Comparison of ENCODE assay signal across 1 cellular context in the genomic region with DNA sequence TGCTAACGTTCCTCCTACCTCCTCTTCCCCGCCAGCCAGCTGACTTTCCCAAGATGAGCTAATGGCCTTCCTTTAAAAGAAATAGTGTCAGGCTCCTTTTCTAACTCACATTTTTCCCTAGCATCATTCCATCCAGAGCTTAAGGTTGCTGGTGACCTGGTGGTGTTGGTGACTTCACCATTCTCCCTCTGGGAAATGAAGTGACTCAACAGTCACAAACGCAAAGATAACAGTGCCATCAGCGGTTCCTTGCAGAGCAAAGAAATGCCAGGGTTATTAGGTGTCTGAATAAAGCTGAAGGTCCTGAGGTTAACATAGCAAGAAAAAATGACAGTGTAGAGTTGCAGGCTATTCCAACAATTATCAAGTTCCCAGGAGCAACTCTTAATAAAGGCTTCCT.
TF ChIP-seq lines count a peak whose summit lies in the region.

No MANE protein-coding gene starts in this region.

TF ChIP-seq in SK-N-SH, 30 proteins besides CTCF, POLR2A, EP300 and RAD21 (continued from another document):
- TF ChIP-seq YY1 (IDR thresholded peaks at IDR 0.05; ENCODE audit: low read depth) (no peak), POLR2AphosphoS5 (IDR thresholded peaks at IDR 0.05; ENCODE audit: low read depth, low read length) (no peak; the same call in 1 of the 2 replicates), JUND (IDR thresholded peaks at IDR 0.05) (peak; percentile 91), RXRA (IDR thresholded peaks at IDR 0.05; ENCODE audit: borderline replicate concordance, low read depth) (peak; percentile 84; the same call in 1 of the 2 replicates), SMC3 (IDR thresholded peaks at IDR 0.05; ENCODE audit: low read depth, low read length) (no peak), NFIC (IDR thresholded peaks at IDR 0.05; ENCODE audit: borderline replicate concordance) (peak; percentile 58)
- TF ChIP-seq, protein P1, sequence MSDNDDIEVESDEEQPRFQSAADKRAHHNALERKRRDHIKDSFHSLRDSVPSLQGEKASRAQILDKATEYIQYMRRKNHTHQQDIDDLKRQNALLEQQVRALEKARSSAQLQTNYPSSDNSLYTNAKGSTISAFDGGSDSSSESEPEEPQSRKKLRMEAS (IDR thresholded peaks at IDR 0.05; ENCODE audit: low read depth): peak; percentile 64; the same call in 1 of the 2 replicates
- TF ChIP-seq, protein P2, sequence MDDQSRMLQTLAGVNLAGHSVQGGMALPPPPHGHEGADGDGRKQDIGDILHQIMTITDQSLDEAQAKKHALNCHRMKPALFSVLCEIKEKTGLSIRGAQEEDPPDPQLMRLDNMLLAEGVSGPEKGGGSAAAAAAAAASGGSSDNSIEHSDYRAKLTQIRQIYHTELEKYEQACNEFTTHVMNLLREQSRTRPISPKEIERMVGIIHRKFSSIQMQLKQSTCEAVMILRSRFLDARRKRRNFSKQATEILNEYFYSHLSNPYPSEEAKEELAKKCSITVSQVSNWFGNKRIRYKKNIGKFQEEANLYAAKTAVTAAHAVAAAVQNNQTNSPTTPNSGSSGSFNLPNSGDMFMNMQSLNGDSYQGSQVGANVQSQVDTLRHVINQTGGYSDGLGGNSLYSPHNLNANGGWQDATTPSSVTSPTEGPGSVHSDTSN (IDR thresholded peaks at IDR 0.05): peak; percentile 67
- TF ChIP-seq, protein P3, sequence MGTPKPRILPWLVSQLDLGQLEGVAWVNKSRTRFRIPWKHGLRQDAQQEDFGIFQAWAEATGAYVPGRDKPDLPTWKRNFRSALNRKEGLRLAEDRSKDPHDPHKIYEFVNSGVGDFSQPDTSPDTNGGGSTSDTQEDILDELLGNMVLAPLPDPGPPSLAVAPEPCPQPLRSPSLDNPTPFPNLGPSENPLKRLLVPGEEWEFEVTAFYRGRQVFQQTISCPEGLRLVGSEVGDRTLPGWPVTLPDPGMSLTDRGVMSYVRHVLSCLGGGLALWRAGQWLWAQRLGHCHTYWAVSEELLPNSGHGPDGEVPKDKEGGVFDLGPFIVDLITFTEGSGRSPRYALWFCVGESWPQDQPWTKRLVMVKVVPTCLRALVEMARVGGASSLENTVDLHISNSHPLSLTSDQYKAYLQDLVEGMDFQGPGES (IDR thresholded peaks at IDR 0.05; ENCODE audit: low read depth, low read length): no peak
